8 cellular contexts compared by ENCODE assay signal in the genomic region with DNA sequence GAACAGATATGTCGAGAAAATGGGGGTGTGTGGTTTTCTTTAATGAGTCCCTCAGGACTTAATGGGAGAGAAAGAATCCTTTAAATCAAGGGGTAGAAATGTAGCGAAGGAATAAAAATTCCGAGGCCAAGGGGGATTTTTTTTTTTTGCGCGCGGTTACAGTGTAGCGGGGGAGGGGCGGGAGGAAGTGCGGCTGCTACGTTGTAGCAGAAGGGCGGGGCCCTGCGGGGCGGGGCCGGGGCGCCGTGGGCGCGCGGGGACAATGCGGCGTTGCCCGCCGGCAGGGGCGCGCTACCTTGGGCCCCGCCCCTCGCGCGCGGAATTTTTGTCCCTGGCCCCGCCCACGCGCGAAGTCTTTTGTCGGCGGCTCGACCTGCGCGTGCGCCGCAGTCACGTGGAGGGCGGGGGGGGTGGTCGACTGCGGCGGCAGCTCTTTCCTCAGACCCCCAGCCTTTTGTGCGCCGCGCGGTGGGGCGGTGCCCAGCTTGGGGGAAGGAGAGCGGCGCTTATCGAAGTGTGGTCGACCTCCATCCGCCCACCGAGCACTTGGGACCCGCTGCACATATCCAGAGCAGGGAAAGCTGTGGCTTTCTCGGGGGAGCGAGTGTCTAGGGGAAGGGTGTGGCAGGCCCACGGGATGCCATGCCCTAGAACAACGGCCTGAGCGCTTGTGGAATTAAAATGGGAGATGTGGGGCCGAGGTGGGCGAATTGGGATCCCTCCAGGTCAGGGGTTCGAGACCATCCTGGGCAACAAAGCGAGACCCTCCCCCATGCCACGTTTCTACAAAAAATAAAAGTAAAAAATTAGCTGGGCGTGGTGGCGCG. TPM values are rescaled to one million over a fixed set of nuclear protein-coding genes. Genes with fewer than 3 reads are reported as not detected.
DNase-seq lines count a peak whose midpoint lies in the region; ATAC-seq and TF ChIP-seq lines count a peak whose summit lies in the region.

No MANE protein-coding gene starts in this region.

- peak overlapping the region; percentile 93 for H3K4me2 ChIP-seq in PC-3 (ENCODE audit: low read length)

- no peaks in the 10 kb centered on the region for H3K9me2 ChIP-seq in PC-3 (replicated peaks; ENCODE audit: low read length)

- H4K20me1 ChIP-seq in PC-3 (ENCODE audit: low read length), result peaks cover 32% of the 10 kb centered on the region

- no TSS peak for BruUV-seq in PC-3 (replicated peaks; lab: Mats Ljungman, UMichigan)

- H3K79me2 ChIP-seq in PC-3 (ENCODE audit: low read length), result peaks cover 78% of the 10 kb centered on the region

- no peaks in the 10 kb centered on the region for H3K9me3 ChIP-seq in PC-3 (ENCODE audit: low read length)
- no peaks in the 10 kb centered on the region for H3K9me3 ChIP-seq in mucosa of stomach (ENCODE audit: control insufficient read depth, low read length)

- CTCF ChIA-PET in PC-3 (lab: Charles Lee), result interaction anchor here (0.6 to 1.4 kb wide), 2 partner anchors 39 to 42 kb away, joined by 3 to 7 read pairs; no protein-coding TSS in a partner anchor

- H3K4me1 ChIP-seq in PC-3 (ENCODE audit: insufficient read depth, low read length) (peaks cover 35% of the 10 kb centered on the region), mucosa of stomach (ENCODE audit: control insufficient read depth, insufficient read depth, low read length) (peaks cover 25% of the 10 kb centered on the region)

- peaks cover 37% of the 10 kb centered on the region for H3K36me3 ChIP-seq in PC-3 (ENCODE audit: low read depth, low read length)
- peaks cover 22% of the 10 kb centered on the region for H3K36me3 ChIP-seq in mucosa of stomach (ENCODE audit: control insufficient read depth, insufficient read depth, low read length)

- peak overlapping the region; percentile 98 for H3K4me3 ChIP-seq in Jurkat, Clone E6-1 (ENCODE audit: low read length)
- H3K4me3 ChIP-seq in PC-3 (ENCODE audit: low read length), result peak overlapping the region; percentile 94
- peak overlapping the region; percentile 95 for H3K4me3 ChIP-seq in mucosa of stomach (ENCODE audit: low read length)

- ATAC-seq in GM18861 (IDR thresholded peaks at IDR 0.05; ENCODE audit: unreplicated experiment) (peak; percentile 23), PC-3 (peak; percentile 2)

- peak overlapping the region; percentile 97 for H3K27ac ChIP-seq in 22Rv1
- peak overlapping the region; percentile 95 for H3K27ac ChIP-seq in PC-3 (ENCODE audit: low read length)

- intact Hi-C loops in PC-3 (cut with micrococcal nuclease), result loop anchor here (1.0 to 10.0 kb wide), 4 partner anchors 39 to 237 kb away; partner anchors contain the start of genes C6orf136 and HLA-E

- TF ChIP-seq POLR2A in erythroblast (IDR thresholded peaks at IDR 0.05; ENCODE audit: low read length), result no peak

- POLR2A ChIA-PET in PC-3 (lab: Charles Lee; ENCODE audit: unreplicated experiment), result interaction anchor here (0.6 kb wide), 1 partner anchor 10 kb away, joined by 4 read pairs; no protein-coding TSS in a partner anchor

- no peak overlapping the region for H2AFZ ChIP-seq in PC-3 (ENCODE audit: low read length)

- peak overlapping the region; percentile 99 for H3K9ac ChIP-seq in PC-3 (ENCODE audit: low read length)
- H3K9ac ChIP-seq in mucosa of stomach (ENCODE audit: low read length), result peak overlapping the region; percentile 87

- H3F3A ChIP-seq in PC-3 (ENCODE audit: low read length, unreplicated experiment), result peaks cover 24% of the 10 kb centered on the region

- H3K27me3 ChIP-seq in PC-3 (ENCODE audit: low read length) (no peaks in the 10 kb centered on the region), mucosa of stomach (ENCODE audit: control insufficient read depth, insufficient read depth, low read length) (no peaks in the 10 kb centered on the region)

- peak; percentile 85 for DNase-seq in Jurkat, Clone E6-1 (ENCODE audit: low read depth, low spot score)
- DNase-seq in PC-3, result peak; percentile 92
- DNase-seq in activated T-cell treated with anti-CD3 and anti-CD28 coated beads, Interleukin-2, amount 50 U/mL, for 1 hour, result peak; percentile 98
- peak; percentile 94 to 95 for DNase-seq in erythroblast (lab: John Stamatoyannopoulos, UW)
- DNase-seq in stimulated activated CD8-positive, alpha-beta memory T cell treated with anti-CD3 and anti-CD28 coated beads, Interleukin-4, amount 100 ng/mL, for 4 hours (ENCODE audit: low read depth in 2 of 2, low spot score in 1 of 2), result peak; percentile 91 to 94

- TF ChIP-seq CTCF in 22Rv1 (IDR thresholded peaks at IDR 0.05) (peak; percentile 53), PC-3 (conservative IDR thresholded peaks at IDR 0.05; ENCODE audit: low read depth, low read length) (no peak)

RNA-seq across cellular contexts. Expression of gene TUBB, which starts 1.3 kb away (rescaled TPM):
- 2,432 TPM for polyA plus RNA-seq in Jurkat, Clone E6-1 (2012; ENCODE audit: insufficient read depth, insufficient read length)
- 1,245 and 1,398 TPM in 2 replicates for total RNA-seq in PC-3 (2014; rRNA removed)

RNA-seq across cellular contexts. Expression of gene MDC1, which starts 4.3 kb away (rescaled TPM):
- 75.5 TPM for polyA plus RNA-seq in Jurkat, Clone E6-1 (2012; ENCODE audit: insufficient read depth, insufficient read length)
- total RNA-seq in PC-3 (2014; rRNA removed), result 19.6 and 24.9 TPM in 2 replicates

RNA-seq across cellular contexts. Expression of gene FLOT1, which starts 21.1 kb away (rescaled TPM):
- 139 TPM for polyA plus RNA-seq in Jurkat, Clone E6-1 (2012; ENCODE audit: insufficient read depth, insufficient read length)
- 305 and 401 TPM in 2 replicates for total RNA-seq in PC-3 (2014; rRNA removed)

RNA-seq across cellular contexts. Expression of gene IER3, which starts 22.9 kb away (rescaled TPM):
- polyA plus RNA-seq in Jurkat, Clone E6-1 (2012; ENCODE audit: insufficient read depth, insufficient read length), result 17.7 TPM
- 1,173 and 1,198 TPM in 2 replicates for total RNA-seq in PC-3 (2014; rRNA removed)

RNA-seq across cellular contexts. Expression of gene NRM, which starts 30.6 kb away (rescaled TPM):
- polyA plus RNA-seq in Jurkat, Clone E6-1 (2012; ENCODE audit: insufficient read depth, insufficient read length), result 75.0 TPM
- 8.5 and 14.8 TPM in 2 replicates for total RNA-seq in PC-3 (2014; rRNA removed)

Comparison
In these comparisons a context has a peak if more than half of its experiments do, and no peak if none do; other contexts are left out.
1. Peak in every context shown above with its lines: DNase-seq, ATAC-seq, H3K4me3 ChIP-seq and H3K27ac ChIP-seq.